1 cellular context compared by ENCODE assay signal in the genomic region with DNA sequence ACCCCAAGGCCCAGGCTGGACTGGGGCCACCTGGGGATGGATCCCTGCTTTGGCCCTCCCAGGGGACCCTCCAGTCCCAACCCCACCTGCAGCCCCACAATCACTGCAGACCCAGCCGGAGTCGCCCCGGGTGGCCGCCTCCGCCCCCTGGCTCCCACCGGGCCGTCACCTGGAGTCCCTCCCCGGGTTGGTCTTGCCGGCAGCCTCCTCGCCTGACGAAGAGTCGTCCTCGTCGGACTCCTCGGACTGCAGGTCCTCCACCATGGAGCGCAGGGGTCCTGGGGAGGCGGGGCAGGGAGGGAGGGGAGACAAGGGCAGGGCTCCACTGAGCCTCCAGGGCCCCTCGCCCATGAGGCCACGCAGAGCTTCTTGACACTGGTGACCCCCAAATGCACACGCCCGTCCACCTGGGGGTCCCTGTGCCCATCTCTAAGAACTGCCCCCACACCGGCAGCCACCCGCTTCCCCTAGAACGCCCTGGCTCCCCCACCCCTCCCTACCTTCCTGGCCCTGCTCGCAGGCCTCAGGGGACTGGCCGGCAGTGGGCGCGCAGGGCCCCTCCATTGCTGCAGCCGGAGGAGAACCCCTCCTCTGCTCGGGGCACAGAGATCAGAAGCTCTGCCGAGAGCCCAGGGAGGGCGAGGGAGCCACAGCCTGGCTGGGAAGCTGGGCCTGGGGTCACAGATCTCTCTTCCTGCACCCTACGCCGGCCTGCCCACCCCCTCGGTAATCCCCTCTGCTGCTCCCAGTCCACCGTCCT.
TF ChIP-seq lines count a peak whose summit lies in the region.

No MANE protein-coding gene starts in this region.

TF ChIP-seq in WTC11, 78 proteins besides CTCF, POLR2A, EP300 and RAD21 (continued from another document):
- TF ChIP-seq, protein P1, sequence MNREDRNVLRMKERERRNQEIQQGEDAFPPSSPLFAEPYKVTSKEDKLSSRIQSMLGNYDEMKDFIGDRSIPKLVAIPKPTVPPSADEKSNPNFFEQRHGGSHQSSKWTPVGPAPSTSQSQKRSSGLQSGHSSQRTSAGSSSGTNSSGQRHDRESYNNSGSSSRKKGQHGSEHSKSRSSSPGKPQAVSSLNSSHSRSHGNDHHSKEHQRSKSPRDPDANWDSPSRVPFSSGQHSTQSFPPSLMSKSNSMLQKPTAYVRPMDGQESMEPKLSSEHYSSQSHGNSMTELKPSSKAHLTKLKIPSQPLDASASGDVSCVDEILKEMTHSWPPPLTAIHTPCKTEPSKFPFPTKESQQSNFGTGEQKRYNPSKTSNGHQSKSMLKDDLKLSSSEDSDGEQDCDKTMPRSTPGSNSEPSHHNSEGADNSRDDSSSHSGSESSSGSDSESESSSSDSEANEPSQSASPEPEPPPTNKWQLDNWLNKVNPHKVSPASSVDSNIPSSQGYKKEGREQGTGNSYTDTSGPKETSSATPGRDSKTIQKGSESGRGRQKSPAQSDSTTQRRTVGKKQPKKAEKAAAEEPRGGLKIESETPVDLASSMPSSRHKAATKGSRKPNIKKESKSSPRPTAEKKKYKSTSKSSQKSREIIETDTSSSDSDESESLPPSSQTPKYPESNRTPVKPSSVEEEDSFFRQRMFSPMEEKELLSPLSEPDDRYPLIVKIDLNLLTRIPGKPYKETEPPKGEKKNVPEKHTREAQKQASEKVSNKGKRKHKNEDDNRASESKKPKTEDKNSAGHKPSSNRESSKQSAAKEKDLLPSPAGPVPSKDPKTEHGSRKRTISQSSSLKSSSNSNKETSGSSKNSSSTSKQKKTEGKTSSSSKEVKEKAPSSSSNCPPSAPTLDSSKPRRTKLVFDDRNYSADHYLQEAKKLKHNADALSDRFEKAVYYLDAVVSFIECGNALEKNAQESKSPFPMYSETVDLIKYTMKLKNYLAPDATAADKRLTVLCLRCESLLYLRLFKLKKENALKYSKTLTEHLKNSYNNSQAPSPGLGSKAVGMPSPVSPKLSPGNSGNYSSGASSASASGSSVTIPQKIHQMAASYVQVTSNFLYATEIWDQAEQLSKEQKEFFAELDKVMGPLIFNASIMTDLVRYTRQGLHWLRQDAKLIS (CRISPR knock-in tag; IDR thresholded peaks at IDR 0.05; ENCODE audit: borderline replicate concordance): no peak
- TF ChIP-seq SOX15 (CRISPR knock-in tag; IDR thresholded peaks at IDR 0.05): no peak
- TF ChIP-seq, protein P2, sequence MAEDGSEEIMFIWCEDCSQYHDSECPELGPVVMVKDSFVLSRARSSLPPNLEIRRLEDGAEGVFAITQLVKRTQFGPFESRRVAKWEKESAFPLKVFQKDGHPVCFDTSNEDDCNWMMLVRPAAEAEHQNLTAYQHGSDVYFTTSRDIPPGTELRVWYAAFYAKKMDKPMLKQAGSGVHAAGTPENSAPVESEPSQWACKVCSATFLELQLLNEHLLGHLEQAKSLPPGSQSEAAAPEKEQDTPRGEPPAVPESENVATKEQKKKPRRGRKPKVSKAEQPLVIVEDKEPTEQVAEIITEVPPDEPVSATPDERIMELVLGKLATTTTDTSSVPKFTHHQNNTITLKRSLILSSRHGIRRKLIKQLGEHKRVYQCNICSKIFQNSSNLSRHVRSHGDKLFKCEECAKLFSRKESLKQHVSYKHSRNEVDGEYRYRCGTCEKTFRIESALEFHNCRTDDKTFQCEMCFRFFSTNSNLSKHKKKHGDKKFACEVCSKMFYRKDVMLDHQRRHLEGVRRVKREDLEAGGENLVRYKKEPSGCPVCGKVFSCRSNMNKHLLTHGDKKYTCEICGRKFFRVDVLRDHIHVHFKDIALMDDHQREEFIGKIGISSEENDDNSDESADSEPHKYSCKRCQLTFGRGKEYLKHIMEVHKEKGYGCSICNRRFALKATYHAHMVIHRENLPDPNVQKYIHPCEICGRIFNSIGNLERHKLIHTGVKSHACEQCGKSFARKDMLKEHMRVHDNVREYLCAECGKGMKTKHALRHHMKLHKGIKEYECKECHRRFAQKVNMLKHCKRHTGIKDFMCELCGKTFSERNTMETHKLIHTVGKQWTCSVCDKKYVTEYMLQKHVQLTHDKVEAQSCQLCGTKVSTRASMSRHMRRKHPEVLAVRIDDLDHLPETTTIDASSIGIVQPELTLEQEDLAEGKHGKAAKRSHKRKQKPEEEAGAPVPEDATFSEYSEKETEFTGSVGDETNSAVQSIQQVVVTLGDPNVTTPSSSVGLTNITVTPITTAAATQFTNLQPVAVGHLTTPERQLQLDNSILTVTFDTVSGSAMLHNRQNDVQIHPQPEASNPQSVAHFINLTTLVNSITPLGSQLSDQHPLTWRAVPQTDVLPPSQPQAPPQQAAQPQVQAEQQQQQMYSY (CRISPR knock-in tag; IDR thresholded peaks at IDR 0.05): no peak
